ENCODE assay signal across 10 cellular contexts in the genomic region with DNA sequence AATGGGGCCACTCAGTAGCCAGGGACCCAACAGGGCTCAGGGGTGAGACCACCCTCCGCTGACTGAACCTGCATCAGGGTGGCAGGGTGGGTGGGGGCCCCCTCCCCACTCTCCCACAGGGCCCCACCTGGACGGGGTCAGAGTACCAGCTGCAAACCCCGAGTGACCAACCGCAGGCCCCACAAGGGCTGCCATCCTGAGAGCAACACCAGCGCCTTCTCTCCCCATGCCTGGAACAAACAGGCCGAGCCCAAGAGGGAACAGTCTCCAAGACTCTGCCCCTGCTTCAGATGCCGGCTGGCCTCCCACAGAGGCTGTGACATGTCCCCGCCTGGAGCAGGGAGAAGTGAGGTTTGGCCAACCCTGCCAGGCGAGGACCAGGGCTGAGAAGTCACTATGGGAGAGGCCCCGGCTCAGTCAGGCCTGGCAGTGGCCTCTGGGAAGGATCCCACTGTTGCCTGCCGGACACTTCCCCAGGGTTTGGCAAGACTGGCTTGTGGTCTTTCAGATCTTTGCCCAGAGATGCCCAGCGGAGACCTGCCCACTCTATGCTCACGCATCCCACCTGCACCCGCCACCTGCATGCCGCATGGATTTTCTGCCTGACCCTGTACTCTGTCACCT. TPM values are rescaled to one million over a fixed set of nuclear protein-coding genes. Genes with fewer than 3 reads are reported as not detected.
DNase-seq lines count a peak whose midpoint lies in the region; ATAC-seq and TF ChIP-seq lines count a peak whose summit lies in the region.
"Had no signal": no experiment of that assay in that cellular context is flagged by ENCODE, and none has a peak within 500 bp of the region (broad histone marks: within the 10 kb centered on the region; RNA-seq: fewer than 3 reads in every experiment).

No MANE protein-coding gene starts in this region.

- no peaks in the 10 kb centered on the region for H3K9me3 ChIP-seq in HEK293 (ENCODE audit: control insufficient read depth, insufficient read depth, low read depth, low read length)

- no peaks in the 10 kb centered on the region for H3K27me3 ChIP-seq in layer of hippocampus (ENCODE audit: control insufficient read depth, insufficient read depth, low read length)

- H3K27me3 Mint-ChIP-seq in activated CD4-positive, alpha-beta memory T cell treated with anti-CD3 and anti-CD28 coated beads, Interleukin-2, amount 10 ng/mL, durations not matched to agents 7 days and 5 days = no peaks in the 10 kb centered on the region

- DNase-seq in activated CD4-positive, alpha-beta memory T cell treated with anti-CD3 and anti-CD28 coated beads, Interleukin-2, amount 10 ng/mL, durations not matched to agents 7 days and 5 days = no peak
- DNase-seq in stimulated activated effector memory CD8-positive, alpha-beta T cell treated with anti-CD3 and anti-CD28 coated beads, Interleukin-12 subunit alpha, Interleukin-12 subunit beta, amount 100 ng/mL, for 72 hours (ENCODE audit: low spot score in 2 of 2) = no peak
- DNase-seq in T1000 (lab: John Stamatoyannopoulos, UW) = no peak
- no peak for DNase-seq in COLO829 (ENCODE audit: low spot score)
- DNase-seq: amniotic stem cell, SW 1271 had no signal

- no peak overlapping the region for H3K27ac ChIP-seq in HEK293 (ENCODE audit: extremely low read depth, low read depth, low read length)
- H3K27ac ChIP-seq in layer of hippocampus (ENCODE audit: low read depth, low read length) = peak overlapping the region; percentile 43

- H3K4me1 ChIP-seq in HEK293 (ENCODE audit: control insufficient read depth, insufficient read depth, low read length) = peaks cover 7% of the 10 kb centered on the region

- POLR2A ChIA-PET in HEK293 (lab: Yijun Ruan, JAX) = interaction anchor here (1.4 kb wide), 1 partner anchor 28 kb away, joined by 6 read pairs; a partner anchor contains a TSS
- POLR2A ChIA-PET in activated CD4-positive, alpha-beta memory T cell treated with anti-CD3 and anti-CD28 coated beads, Interleukin-2, amount 10 ng/mL, durations not matched to agents 7 days and 5 days (lab: Charles Lee) = interaction anchor here (0.6 to 2.6 kb wide), 17 partner anchors 8 to 124 kb away, joined by 3 to 20 read pairs (median 6); a partner anchor contains a TSS

- H3K9me3 Mint-ChIP-seq in activated CD4-positive, alpha-beta memory T cell treated with anti-CD3 and anti-CD28 coated beads, Interleukin-2, amount 10 ng/mL, durations not matched to agents 7 days and 5 days = no peaks in the 10 kb centered on the region
- H3K9me3 Mint-ChIP-seq in stimulated activated effector memory CD8-positive, alpha-beta T cell treated with anti-CD3 and anti-CD28 coated beads, Interleukin-12 subunit alpha, Interleukin-12 subunit beta, amount 100 ng/mL, for 72 hours = no peaks in the 10 kb centered on the region

- peak overlapping the region; percentile 73 for H3K4me3 Mint-ChIP-seq in activated CD4-positive, alpha-beta memory T cell treated with anti-CD3 and anti-CD28 coated beads, Interleukin-2, amount 10 ng/mL, durations not matched to agents 7 days and 5 days
- H3K4me3 Mint-ChIP-seq in stimulated activated effector memory CD8-positive, alpha-beta T cell treated with anti-CD3 and anti-CD28 coated beads, Interleukin-12 subunit alpha, Interleukin-12 subunit beta, amount 100 ng/mL, for 72 hours = peak overlapping the region; percentile 82

- H3K4me3 ChIP-seq in HEK293 (ENCODE audit: low read depth, low read length) = no peak overlapping the region

- peaks cover 67% of the 10 kb centered on the region for H3K4me1 Mint-ChIP-seq in activated CD4-positive, alpha-beta memory T cell treated with anti-CD3 and anti-CD28 coated beads, Interleukin-2, amount 10 ng/mL, durations not matched to agents 7 days and 5 days
- peaks cover 75% of the 10 kb centered on the region for H3K4me1 Mint-ChIP-seq in stimulated activated effector memory CD8-positive, alpha-beta T cell treated with anti-CD3 and anti-CD28 coated beads, Interleukin-12 subunit alpha, Interleukin-12 subunit beta, amount 100 ng/mL, for 72 hours

- H3K27ac Mint-ChIP-seq in activated CD4-positive, alpha-beta memory T cell treated with anti-CD3 and anti-CD28 coated beads, Interleukin-2, amount 10 ng/mL, durations not matched to agents 7 days and 5 days = peak overlapping the region; percentile 97
- peak overlapping the region; percentile 95 for H3K27ac Mint-ChIP-seq in stimulated activated effector memory CD8-positive, alpha-beta T cell treated with anti-CD3 and anti-CD28 coated beads, Interleukin-12 subunit alpha, Interleukin-12 subunit beta, amount 100 ng/mL, for 72 hours

- CTCF ChIA-PET in HEK293 (lab: Yijun Ruan, JAX) = interaction anchor here (0.6 to 4.7 kb wide), 4 partner anchors 18 to 103 kb away, joined by 3 to 14 read pairs (median 4); a partner anchor contains a TSS
- CTCF ChIA-PET in activated CD4-positive, alpha-beta memory T cell treated with anti-CD3 and anti-CD28 coated beads, Interleukin-2, amount 10 ng/mL, durations not matched to agents 7 days and 5 days (lab: Charles Lee) = interaction anchor here (0.6 to 2.9 kb wide), 9 partner anchors 9 to 104 kb away, joined by 4 to 36 read pairs (median 6); a partner anchor contains a TSS

- no peak for ATAC-seq in stimulated activated effector memory CD8-positive, alpha-beta T cell treated with anti-CD3 and anti-CD28 coated beads, Interleukin-12 subunit alpha, Interleukin-12 subunit beta, amount 100 ng/mL, for 72 hours
- ATAC-seq in HG03565 (IDR thresholded peaks at IDR 0.05; ENCODE audit: unreplicated experiment) (no peak), GM21515 (IDR thresholded peaks at IDR 0.05; ENCODE audit: unreplicated experiment) (no peak)

- TF ChIP-seq CTCF in HEK293 (tag by site-specific recombination; IDR thresholded peaks at IDR 0.05) = no peak

- H3K36me3 Mint-ChIP-seq in activated CD4-positive, alpha-beta memory T cell treated with anti-CD3 and anti-CD28 coated beads, Interleukin-2, amount 10 ng/mL, durations not matched to agents 7 days and 5 days (ENCODE audit: low read depth) = peaks cover 14% of the 10 kb centered on the region
- peaks cover 59% of the 10 kb centered on the region for H3K36me3 Mint-ChIP-seq in stimulated activated effector memory CD8-positive, alpha-beta T cell treated with anti-CD3 and anti-CD28 coated beads, Interleukin-12 subunit alpha, Interleukin-12 subunit beta, amount 100 ng/mL, for 72 hours

- peaks cover 0 to 24% of the 10 kb centered on the region in 2 experiments; a peak in 2 of 3 replicates for H3K36me3 ChIP-seq in HEK293 (ENCODE audit: control insufficient read depth in 2 of 2, insufficient read depth in 1 of 2, low read length in 2 of 2)

TF ChIP-seq in HEK293, 187 proteins besides CTCF, POLR2A, EP300 and RAD21:
- no peak for TF ChIP-seq ZNF354C (tag by site-specific recombination; IDR thresholded peaks at IDR 0.05; ENCODE audit: borderline replicate concordance, low read depth)
- peak; percentile 41 for TF ChIP-seq GLIS1 (tag by site-specific recombination; IDR thresholded peaks at IDR 0.05)
TF ChIP-seq in HEK293: peak in this region for 1.

RNA-seq across cellular contexts. Expression of a gene that starts 27.2 kb away (rescaled TPM):
- total RNA-seq in activated CD4-positive, alpha-beta memory T cell treated with anti-CD3 and anti-CD28 coated beads, Interleukin-2, amount 10 ng/mL, durations not matched to agents 7 days and 5 days = 10 to 100 TPM; 19.1 to 20.4 TPM

RNA-seq across cellular contexts. Expression of a gene that starts 29.8 kb away (rescaled TPM):
- total RNA-seq in activated CD4-positive, alpha-beta memory T cell treated with anti-CD3 and anti-CD28 coated beads, Interleukin-2, amount 10 ng/mL, durations not matched to agents 7 days and 5 days = 10 to 100 TPM; 62.1 to 64.0 TPM

RNA-seq across cellular contexts. Expression of a gene that starts 31.9 kb away (rescaled TPM):
- 1 to 10 TPM; 8.3 to 8.6 TPM for total RNA-seq in activated CD4-positive, alpha-beta memory T cell treated with anti-CD3 and anti-CD28 coated beads, Interleukin-2, amount 10 ng/mL, durations not matched to agents 7 days and 5 days

RNA-seq across cellular contexts. Expression of a gene that starts 31.9 kb away (rescaled TPM):
- total RNA-seq in activated CD4-positive, alpha-beta memory T cell treated with anti-CD3 and anti-CD28 coated beads, Interleukin-2, amount 10 ng/mL, durations not matched to agents 7 days and 5 days = 10 to 100 TPM; 71.7 to 82.5 TPM
